25 cellular contexts compared by ENCODE assay signal in genomic region chr16:79645701-79646100, GRCh38.
"Had no signal": no experiment of that assay in that cellular context is flagged by ENCODE, and none has a peak within 500 bp of the region (broad histone marks: within the 10 kb centered on the region; RNA-seq: fewer than 3 reads in every experiment).

No MANE protein-coding gene starts in this region.

- H3K9me3 ChIP-seq: colonic mucosa, esophagus muscularis mucosa, ovary, psoas muscle, testis, tibial artery had no signal

- ATAC-seq: naive thymus-derived CD8-positive, alpha-beta T cell; psoas muscle; sciatic nerve; stimulated activated effector memory CD8-positive, alpha-beta T cell treated with anti-CD3 and anti-CD28 coated beads, Interleukin-12 subunit alpha, Interleukin-12 subunit beta, amount 100 ng/mL, for 72 hours; stimulated activated naive CD8-positive, alpha-beta T cell treated with anti-CD3 and anti-CD28 coated beads, Interleukin-15, Interleukin-2, amounts not matched to agents 100 U/mL and 50 U/mL, for 24 hours had no signal

- H3K4me1 ChIP-seq: colonic mucosa, psoas muscle, testis had no signal

- H3K27me3 ChIP-seq: colonic mucosa, esophagus muscularis mucosa, ovary, testis, tibial artery had no signal

- DNase-seq: colonic mucosa; effector CD8-positive, alpha-beta T cell; endodermal cell; hypothalamus; immature natural killer cell; islet precursor cell; mesendoderm; midbrain; naive thymus-derived CD8-positive, alpha-beta T cell; nephron progenitor cell; occipital lobe; ovary; posterior cingulate gyrus; psoas muscle; retina; stimulated activated CD4-positive, alpha-beta T cell treated with anti-CD3 and anti-CD28 coated beads, Interleukin-2, amount 100 ng/mL, for 24 hours; stimulated activated CD4-positive, alpha-beta T cell treated with anti-CD3 and anti-CD28 coated beads, Interleukin-4, amount 100 ng/mL, for 24 hours; stimulated activated naive CD8-positive, alpha-beta T cell treated with anti-CD3 and anti-CD28 coated beads, Interleukin-15, Interleukin-2, amounts not matched to agents 100 U/mL and 50 U/mL, for 24 hours; substantia nigra; testis; tibial artery had no signal

- H3K4me3 ChIP-seq: colonic mucosa, esophagus muscularis mucosa, lung, ovary, psoas muscle, testis, tibial artery had no signal

- H3K27ac ChIP-seq: colonic mucosa, esophagus muscularis mucosa, ovary, psoas muscle, testis, tibial artery had no signal

- H3K36me3 ChIP-seq: colonic mucosa, esophagus muscularis mucosa, ovary, tibial artery had no signal
